In genomic region chr2:109129921-109130725, GRCh38 we compare ENCODE assay signal across 8 cellular contexts. TPM values are rescaled to one million over a fixed set of nuclear protein-coding genes. Genes with fewer than 3 reads are reported as not detected.
A peak's percentile ranks its signal among the peaks of the same experiment; 100 is the strongest.
DNase-seq lines count a peak whose midpoint lies in the region; ATAC-seq, FAIRE-seq and TF ChIP-seq lines count a peak whose summit lies in the region.

No MANE protein-coding gene starts in this region.

- CTCF ChIA-PET in A549 (lab: Yijun Ruan, JAX), result interaction anchor here (2.9 kb wide), 1 partner anchor 380 kb away, joined by 14 read pairs; no protein-coding TSS in a partner anchor

- no peak for TF ChIP-seq CTCF in A549 (IDR thresholded peaks at IDR 0.05)
- TF ChIP-seq CTCF in chondrocyte (IDR thresholded peaks at IDR 0.05), result no peak
- TF ChIP-seq CTCF in uterus (IDR thresholded peaks at IDR 0.05), result no peak

- H3K27ac ChIP-seq in A549, result no peak overlapping the region
- H3K27ac ChIP-seq in HUES48 (ENCODE audit: low read depth, low read length), result no peak overlapping the region
- H3K27ac ChIP-seq in uterus, result peak overlapping the region; percentile 6 to 69

- intact Hi-C loops in uterus (cut with DNase I; ENCODE audit: low total_unique reads), result loop anchor here (5.0 to 10.0 kb wide), 2 partner anchors 265 to 382 kb away; no protein-coding TSS in a partner anchor

- FAIRE-seq in A549 (lab: Jason Lieb, UNC), result no peak

- DNase-seq in A549 (ENCODE audit: low read depth in 1 of 2, low spot score in 1 of 2) (no peak), chondrocyte (ENCODE audit: low spot score) (no peak), uterus (no peak), SHP77 treated with DMSO at 0.1 percent for 48 hours (lab: John Stamatoyannopoulos, UW) (no peak), midbrain (lab: John Stamatoyannopoulos, UW) (no peak)
- no peak for DNase-seq in activated CD4-positive, CD25-positive, alpha-beta regulatory T cell treated with anti-CD3 and anti-CD28 coated beads, Interleukin-2, amount 50 U/mL, for 72 hours

- H3K36me3 ChIP-seq in HUES48 (ENCODE audit: control insufficient read depth, insufficient read depth, low read length) (no peaks in the 10 kb centered on the region), uterus (no peaks in the 10 kb centered on the region)

- TF ChIP-seq EP300 in A549 (IDR thresholded peaks at IDR 0.05), result no peak

- no peak for TF ChIP-seq RAD21 in A549 (conservative IDR thresholded peaks at IDR 0.05 in 1 of 2, IDR thresholded peaks at IDR 0.05 in 1 of 2)

- H3K4me3 ChIP-seq in A549, result no peak overlapping the region; the same call in 2 of the 3 replicates
- peak overlapping the region; percentile 73 for H3K4me3 ChIP-seq in HUES48 (ENCODE audit: low read depth, low read length)
- peak overlapping the region; percentile 45 for H3K4me3 ChIP-seq in mononuclear cell (ENCODE audit: low read length)
- H3K4me3 ChIP-seq in uterus, result peak overlapping the region; percentile 25 to 59

- peaks cover 9% of the 10 kb centered on the region for H3K4me1 ChIP-seq in A549
- H3K4me1 ChIP-seq in HUES48 (ENCODE audit: control insufficient read depth, insufficient read depth, low read length), result 0 out of 2 replicates have a peak, but pooled peaks cover 3% of the 10 kb centered on the region
- peaks cover 30% of the 10 kb centered on the region for H3K4me1 ChIP-seq in mononuclear cell (ENCODE audit: insufficient read depth, low read length)
- no peaks in the 10 kb centered on the region for H3K4me1 ChIP-seq in uterus

- H3K4me2 ChIP-seq in A549, result peak overlapping the region; percentile 97; the same call in 2 of the 3 replicates

- no peak for TF ChIP-seq POLR2A in A549 (IDR thresholded peaks at IDR 0.05; ENCODE audit: low read length)
- TF ChIP-seq POLR2A in uterus (IDR thresholded peaks at IDR 0.05), result no peak

- no peaks in the 10 kb centered on the region for H3K9me3 Mint-ChIP-seq in chondrocyte (ENCODE audit: low read depth)

- no peak overlapping the region for H3K9ac ChIP-seq in HUES48 (ENCODE audit: low read depth, low read length)

- peaks cover 8% of the 10 kb centered on the region for H3K36me3 Mint-ChIP-seq in chondrocyte (ENCODE audit: low read depth)

- no peaks in the 10 kb centered on the region for H3K27me3 Mint-ChIP-seq in chondrocyte (ENCODE audit: low read depth)

- no peaks in the 10 kb centered on the region for H3K9me3 ChIP-seq in A549
- no peaks in the 10 kb centered on the region for H3K9me3 ChIP-seq in HUES48 (ENCODE audit: control insufficient read depth, insufficient read depth, low read length)
- H3K9me3 ChIP-seq in mononuclear cell (ENCODE audit: low read depth, low read length), result no peaks in the 10 kb centered on the region
- H3K9me3 ChIP-seq in uterus, result no peaks in the 10 kb centered on the region

- ATAC-seq in A549, result no peak

- WGBS in A549 (ENCODE audit: missing lambda C conversion rate), result 86% methylated on average over 48 of the region's 56 CpGs

- H3K27ac Mint-ChIP-seq in chondrocyte (ENCODE audit: unreplicated experiment), result peak overlapping the region; percentile 88

- POLR2A ChIA-PET in A549 (lab: Yijun Ruan, JAX), result no interaction called here

- H3K4me1 Mint-ChIP-seq in chondrocyte (ENCODE audit: low read depth), result peaks cover 68% of the 10 kb centered on the region

- H3K27me3 ChIP-seq in HUES48 (ENCODE audit: control insufficient read depth, insufficient read depth, low read length), result peaks cover 69% of the 10 kb centered on the region
- H3K27me3 ChIP-seq in mononuclear cell (ENCODE audit: insufficient read depth, low read length), result peaks cover 40% of the 10 kb centered on the region
- no peaks in the 10 kb centered on the region for H3K27me3 ChIP-seq in uterus

- H3K4me3 Mint-ChIP-seq in chondrocyte (ENCODE audit: unreplicated experiment), result peak overlapping the region; percentile 95

TF ChIP-seq in A549, 52 proteins besides CTCF, POLR2A, EP300 and RAD21:
- no peak for TF ChIP-seq HOXB13 (CRISPR knock-in tag; IDR thresholded peaks at IDR 0.05; ENCODE audit: low read depth)
- TF ChIP-seq RCOR1 (IDR thresholded peaks at IDR 0.05; ENCODE audit: low read depth, low read length), result no peak
- TF ChIP-seq PBX3 (IDR thresholded peaks at IDR 0.05), result no peak
- TF ChIP-seq HOXB5 (CRISPR knock-in tag; IDR thresholded peaks at IDR 0.05), result no peak
- TF ChIP-seq RARB (CRISPR knock-in tag; IDR thresholded peaks at IDR 0.05), result no peak
- TF ChIP-seq JUN (IDR thresholded peaks at IDR 0.05), result no peak
- no peak for TF ChIP-seq ZNF302 (CRISPR knock-in tag; IDR thresholded peaks at IDR 0.05)
- no peak for TF ChIP-seq EHF (CRISPR knock-in tag; IDR thresholded peaks at IDR 0.05)

RNA-seq across cellular contexts. Expression of gene SH3RF3, which starts 1.1 kb away (rescaled TPM):
- polyA plus RNA-seq in A549 (2011; rRNA removed), result 0.04 and 0.07 TPM in 2 replicates
- polyA plus RNA-seq in A549 (2012; cell fraction: cytosol; rRNA removed), result 0.04 and 0.13 TPM in 2 replicates
- polyA plus RNA-seq in A549 (2012; cell fraction: nucleus; rRNA removed), result 0.12 and 0.21 TPM in 2 replicates
- 0.21 to 0.26 TPM (median 0.21 TPM) in 3 replicates for polyA plus RNA-seq in A549 (2017; fragmentation: RNase III; extraction: RNeasy Plus Mini Kit Qiagen cat#74134 plus additional on column Dnase treatment)
- 0.05 and 0.17 TPM in 2 replicates for polyA minus RNA-seq in A549 (2011; rRNA and poly(A)+ RNA removed)
- total RNA-seq in chondrocyte, result 58.8 to 66.2 TPM (median 59.5 TPM) in 3 replicates
- 2.2 TPM for total RNA-seq in mononuclear cell
- 10 to 100 TPM in 1 of 4 donors, 1 to 10 TPM in 2, not detected in 1; 5.1 to 10.2 (median 8.7) TPM for total RNA-seq in uterus

Comparison
In these comparisons a context has a peak if more than half of its experiments do, and no peak if none do; other contexts are left out.
1. H3K27ac ChIP-seq: peak in uterus (2 of 2); none in A549 (0 of 2) and HUES48 (single experiment).